In the genomic region with DNA sequence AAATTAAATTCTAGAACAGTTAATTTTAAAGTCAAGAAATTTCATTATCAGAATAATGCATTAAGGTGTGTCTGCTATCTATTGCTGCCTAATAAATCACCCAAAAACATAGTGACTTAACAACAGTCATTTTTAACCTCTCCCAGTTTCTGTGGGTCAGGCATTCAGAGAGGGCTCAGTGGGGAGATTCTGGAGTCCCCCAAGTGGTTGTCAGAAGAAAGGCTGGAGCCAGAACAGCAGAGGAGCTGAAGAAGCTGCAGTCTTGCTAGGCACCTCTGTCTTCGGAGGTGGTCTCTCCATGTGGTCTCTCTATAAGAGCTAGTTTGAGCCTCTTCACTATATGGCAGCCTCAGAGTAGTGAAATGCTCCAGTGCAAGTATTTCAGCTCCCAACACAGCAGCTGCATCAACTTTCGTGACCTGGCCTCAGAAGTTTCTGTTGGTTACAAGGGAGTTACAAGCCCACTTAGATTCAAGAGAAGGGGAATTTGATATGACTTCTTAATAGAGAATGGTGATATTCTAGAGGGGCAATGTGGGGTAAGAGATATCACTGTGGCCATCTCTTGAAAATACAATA, we compare ENCODE assay signal across 1 cellular context.
TF ChIP-seq lines count a peak whose summit lies in the region.

No MANE protein-coding gene starts in this region.

TF ChIP-seq in K562, 482 proteins besides CTCF, POLR2A, EP300 and RAD21:
- TF ChIP-seq, protein P1, sequence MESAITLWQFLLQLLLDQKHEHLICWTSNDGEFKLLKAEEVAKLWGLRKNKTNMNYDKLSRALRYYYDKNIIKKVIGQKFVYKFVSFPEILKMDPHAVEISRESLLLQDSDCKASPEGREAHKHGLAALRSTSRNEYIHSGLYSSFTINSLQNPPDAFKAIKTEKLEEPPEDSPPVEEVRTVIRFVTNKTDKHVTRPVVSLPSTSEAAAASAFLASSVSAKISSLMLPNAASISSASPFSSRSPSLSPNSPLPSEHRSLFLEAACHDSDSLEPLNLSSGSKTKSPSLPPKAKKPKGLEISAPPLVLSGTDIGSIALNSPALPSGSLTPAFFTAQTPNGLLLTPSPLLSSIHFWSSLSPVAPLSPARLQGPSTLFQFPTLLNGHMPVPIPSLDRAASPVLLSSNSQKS (CRISPR knock-in tag; IDR thresholded peaks at IDR 0.05): no peak
- TF ChIP-seq PHB (CRISPR knock-in tag; IDR thresholded peaks at IDR 0.05) (no peak), THRA (IDR thresholded peaks at IDR 0.05) (no peak)
- TF ChIP-seq, protein P2, sequence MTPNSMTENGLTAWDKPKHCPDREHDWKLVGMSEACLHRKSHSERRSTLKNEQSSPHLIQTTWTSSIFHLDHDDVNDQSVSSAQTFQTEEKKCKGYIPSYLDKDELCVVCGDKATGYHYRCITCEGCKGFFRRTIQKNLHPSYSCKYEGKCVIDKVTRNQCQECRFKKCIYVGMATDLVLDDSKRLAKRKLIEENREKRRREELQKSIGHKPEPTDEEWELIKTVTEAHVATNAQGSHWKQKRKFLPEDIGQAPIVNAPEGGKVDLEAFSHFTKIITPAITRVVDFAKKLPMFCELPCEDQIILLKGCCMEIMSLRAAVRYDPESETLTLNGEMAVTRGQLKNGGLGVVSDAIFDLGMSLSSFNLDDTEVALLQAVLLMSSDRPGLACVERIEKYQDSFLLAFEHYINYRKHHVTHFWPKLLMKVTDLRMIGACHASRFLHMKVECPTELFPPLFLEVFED (CRISPR knock-in tag; conservative IDR thresholded peaks at IDR 0.05): no peak
